Comparison of ENCODE assay signal across 8 cellular contexts in genomic region chr6:132512342-132512637, GRCh38. TPM values are rescaled to one million over a fixed set of nuclear protein-coding genes. Genes with fewer than 3 reads are reported as not detected.
A peak's percentile ranks its signal among the peaks of the same experiment; 100 is the strongest.
DNase-seq lines count a peak whose midpoint lies in the region; ATAC-seq and TF ChIP-seq lines count a peak whose summit lies in the region.

No MANE protein-coding gene starts in this region.

- no peaks in the 10 kb centered on the region for H3K36me3 ChIP-seq in CD8-positive, alpha-beta T cell (ENCODE audit: insufficient read depth, low read length)
- H3K36me3 ChIP-seq in OCI-LY7 (ENCODE audit: insufficient read depth, low read length): peaks cover 44% of the 10 kb centered on the region
- no peaks in the 10 kb centered on the region for H3K36me3 ChIP-seq in endocrine pancreas (ENCODE audit: control insufficient read depth, insufficient read depth, low read length)
- H3K36me3 ChIP-seq in neutrophil: peaks cover 14% of the 10 kb centered on the region

- peak overlapping the region; percentile 57 for H3K27ac ChIP-seq in CD8-positive, alpha-beta T cell (ENCODE audit: low read depth, low read length)
- H3K27ac ChIP-seq in OCI-LY7 (ENCODE audit: low read depth, low read length, poor library complexity, severe bottlenecking) (peak overlapping the region; percentile 79), neutrophil (peak overlapping the region; percentile 98)

- no peak for TF ChIP-seq CTCF in CD8-positive, alpha-beta T cell (IDR thresholded peaks at IDR 0.05)
- TF ChIP-seq CTCF in OCI-LY7 (conservative IDR thresholded peaks at IDR 0.05; ENCODE audit: low read length) (no peak; the same call in 1 of the 2 replicates), neutrophil (IDR thresholded peaks at IDR 0.05) (no peak), GM10248 (IDR thresholded peaks at IDR 0.05; ENCODE audit: control extremely low read depth, extremely low read depth, low read depth, missing control alignments) (no peak)

- no peaks in the 10 kb centered on the region for H3K27me3 Mint-ChIP-seq in CD8-positive, alpha-beta T cell (ENCODE audit: low read depth)

- H3K9me3 ChIP-seq in CD8-positive, alpha-beta T cell (ENCODE audit: low read length): no peaks in the 10 kb centered on the region
- H3K9me3 ChIP-seq in OCI-LY7 (ENCODE audit: low read length): no peaks in the 10 kb centered on the region
- H3K9me3 ChIP-seq in endocrine pancreas (ENCODE audit: control insufficient read depth, low read length): no peaks in the 10 kb centered on the region
- no peaks in the 10 kb centered on the region for H3K9me3 ChIP-seq in neutrophil

- BruUV-seq in OCI-LY7 (replicated peaks; lab: Mats Ljungman, UMichigan): no TSS peak

- H3K27me3 ChIP-seq in CD8-positive, alpha-beta T cell (ENCODE audit: insufficient read depth, low read length): no peaks in the 10 kb centered on the region
- H3K27me3 ChIP-seq in endocrine pancreas (ENCODE audit: control insufficient read depth, insufficient read depth, low read length) (no peaks in the 10 kb centered on the region), neutrophil (peaks cover 13% of the 10 kb centered on the region)

- H3K9ac ChIP-seq in endocrine pancreas (ENCODE audit: control insufficient read depth, insufficient read depth, low read length): peak overlapping the region; percentile 48

- no peaks in the 10 kb centered on the region for H3K9me2 ChIP-seq in OCI-LY7 (ENCODE audit: insufficient read depth, low read length)

- H3K4me3 Mint-ChIP-seq in CD8-positive, alpha-beta T cell: peak overlapping the region; percentile 93

- no peaks in the 10 kb centered on the region for H3K9me3 Mint-ChIP-seq in CD8-positive, alpha-beta T cell

- peaks cover 42% of the 10 kb centered on the region for H3K4me1 Mint-ChIP-seq in CD8-positive, alpha-beta T cell (ENCODE audit: low read depth)

- intact Hi-C loops in CD8-positive, alpha-beta T cell (cut with DNase I, micrococcal nuclease): loop anchor here (1.0 to 5.0 kb wide), 3 partner anchors 302 to 885 kb away; partner anchors contain the start of genes MED23 (in 1 of the 2) and RPS12 (in 1 of the 2)
- intact Hi-C loops in OCI-LY7 (cut with micrococcal nuclease; ENCODE audit: unreplicated experiment): loop anchor here (2.0 to 10.0 kb wide), 4 partner anchors 21 to 597 kb away; partner anchors contain the start of gene SLC18B1

- H3K4me2 ChIP-seq in OCI-LY7 (ENCODE audit: low read length): peak overlapping the region; percentile 82

- H2AFZ ChIP-seq in OCI-LY7 (ENCODE audit: low read length): no peak overlapping the region

- H3K36me3 Mint-ChIP-seq in CD8-positive, alpha-beta T cell: peaks cover 19% of the 10 kb centered on the region

- H4K20me1 ChIP-seq in OCI-LY7 (ENCODE audit: insufficient read depth, low read length): peaks cover 31% of the 10 kb centered on the region; the same call in 1 of the 2 replicates

- peaks cover 58% of the 10 kb centered on the region for H3K79me2 ChIP-seq in OCI-LY7 (ENCODE audit: insufficient read depth, low read depth, low read length)

- ATAC-seq in CD8-positive, alpha-beta T cell: no peak
- ATAC-seq in GM21447 (IDR thresholded peaks at IDR 0.05; ENCODE audit: unreplicated experiment): no peak

- CTCF ChIA-PET in CD8-positive, alpha-beta T cell (lab: Charles Lee): interaction anchor here (1.2 to 2.7 kb wide), 6 partner anchors 14 to 1461 kb away, joined by 3 to 10 read pairs (median 6); no protein-coding TSS in a partner anchor
- CTCF ChIA-PET in OCI-LY7 (lab: Charles Lee; ENCODE audit: unreplicated experiment): interaction anchor here (0.6 to 1.3 kb wide), 3 partner anchors 15 to 1840 kb away, joined by 3 to 6 read pairs (median 3); no protein-coding TSS in a partner anchor
- CTCF ChIA-PET in GM10248 (lab: Yijun Ruan, JAX): interaction anchor here (0.9 to 2.2 kb wide), 10 partner anchors 12 to 311 kb away, joined by 3 to 11 read pairs (median 4); no protein-coding TSS in a partner anchor

- POLR2A ChIA-PET in CD8-positive, alpha-beta T cell (lab: Charles Lee): interaction anchor here (1.1 to 1.9 kb wide), 7 partner anchors 13 to 302 kb away, joined by 3 to 12 read pairs (median 6); partner anchors contain the start of gene RPS12
- POLR2A ChIA-PET in OCI-LY7 (lab: Charles Lee): interaction anchor here (0.7 to 2.9 kb wide), 19 partner anchors 8 to 595 kb away, joined by 3 to 54 read pairs (median 4); partner anchors contain the start of gene SLC18B1
- POLR2A ChIA-PET in GM10248 (lab: Yijun Ruan, JAX): interaction anchor here (1.0 to 1.5 kb wide), 3 partner anchors 17 to 303 kb away, joined by 3 to 11 read pairs (median 5); partner anchors contain the start of gene RPS12

- H3K4me1 ChIP-seq in CD8-positive, alpha-beta T cell (ENCODE audit: insufficient read depth, low read length): peaks cover 8% of the 10 kb centered on the region
- peaks cover 47% of the 10 kb centered on the region for H3K4me1 ChIP-seq in OCI-LY7 (ENCODE audit: insufficient read depth, low read length, poor library complexity, severe bottlenecking)
- peaks cover 9% of the 10 kb centered on the region for H3K4me1 ChIP-seq in endocrine pancreas (ENCODE audit: control insufficient read depth, insufficient read depth, low read length)
- H3K4me1 ChIP-seq in neutrophil (ENCODE audit: control insufficient read depth in 1 of 2, insufficient read depth in 1 of 2, low read depth in 1 of 2, low read length in 1 of 2): peaks cover 38 to 39% of the 10 kb centered on the region in 2 experiments

- peak overlapping the region; percentile 75 for H3K4me3 ChIP-seq in CD8-positive, alpha-beta T cell (ENCODE audit: low read depth, low read length)
- H3K4me3 ChIP-seq in OCI-LY7 (ENCODE audit: low read depth, low read length, poor library complexity, severe bottlenecking) (peak overlapping the region; percentile 82), endocrine pancreas (ENCODE audit: control insufficient read depth, insufficient read depth, low read length) (peak overlapping the region; percentile 84), neutrophil (ENCODE audit: low read depth in 1 of 2, low read length in 1 of 2) (peak overlapping the region; percentile 77 to 93)

- peak overlapping the region; percentile 80 for H3K27ac Mint-ChIP-seq in CD8-positive, alpha-beta T cell

- DNase-seq in CD8-positive, alpha-beta T cell: no peak
- no peak for DNase-seq in OCI-LY7 (ENCODE audit: low spot score)
- DNase-seq in GM10248 (ENCODE audit: extremely low spot score): no peak
- no peak for DNase-seq in stimulated activated CD4-positive, alpha-beta T cell treated with anti-CD3 and anti-CD28 coated beads, Interleukin-12 subunit alpha, Interleukin-12 subunit beta, amount 100 ng/mL, for 4 hours
- no peak for DNase-seq in NCI-H526 (lab: John Stamatoyannopoulos, UW)

RNA-seq across cellular contexts. Expression of gene STX7, which starts 0.6 kb away (rescaled TPM):
- total RNA-seq in CD8-positive, alpha-beta T cell: 1 to 10 TPM; 5.4 to 5.5 TPM
- total RNA-seq in OCI-LY7 (2014; rRNA removed; shearing (Covaris generic)): 66.5 and 88.8 TPM in 2 replicates
- total RNA-seq in OCI-LY7 (2022): 164 and 178 TPM in 2 replicates

RNA-seq across cellular contexts. Expression of gene TAAR9, which starts 25.8 kb away (rescaled TPM):
- total RNA-seq in CD8-positive, alpha-beta T cell: not detected
- not detected in 2 replicates for total RNA-seq in OCI-LY7 (2014; rRNA removed; shearing (Covaris generic))
- total RNA-seq in OCI-LY7 (2022): not detected in 2 replicates

RNA-seq across cellular contexts. Expression of gene TAAR8, which starts 40.2 kb away (rescaled TPM):
- not detected for total RNA-seq in CD8-positive, alpha-beta T cell
- not detected in 2 replicates for total RNA-seq in OCI-LY7 (2014; rRNA removed; shearing (Covaris generic))
- not detected in 2 replicates for total RNA-seq in OCI-LY7 (2022)

RNA-seq across cellular contexts. Expression of gene TAAR6, which starts 57.8 kb away (rescaled TPM):
- total RNA-seq in CD8-positive, alpha-beta T cell: not detected
- not detected in 2 replicates for total RNA-seq in OCI-LY7 (2014; rRNA removed; shearing (Covaris generic))
- total RNA-seq in OCI-LY7 (2022): not detected in 2 replicates

Comparison
In these comparisons a context has a peak if more than half of its experiments do, and no peak if none do; other contexts are left out.
1. RNA of gene STX7, which starts 0.6 kb away (total RNA-seq): 66.5 to 178 TPM in OCI-LY7; 5.4 to 5.5 TPM in CD8-positive, alpha-beta T cell; every median in the first group is over 10 times any median in the second.
2. Peak in every context shown above with its lines, with median percentiles within 50 percentile points of each other: H3K27ac ChIP-seq and H3K4me3 ChIP-seq.